Comparison of ENCODE assay signal across 9 cellular contexts in genomic region chr19:14115761-14116160, GRCh38. TPM values are rescaled to one million over a fixed set of nuclear protein-coding genes. Genes with fewer than 3 reads are reported as not detected.
DNase-seq lines count a peak whose midpoint lies in the region; ATAC-seq, FAIRE-seq and TF ChIP-seq lines count a peak whose summit lies in the region.
"Had no signal": no experiment of that assay in that cellular context is flagged by ENCODE, and none has a peak within 500 bp of the region (broad histone marks: within the 10 kb centered on the region; RNA-seq: fewer than 3 reads in every experiment).

No MANE protein-coding gene starts in this region.

- peak overlapping the region; percentile 93 for H3K4me3 Mint-ChIP-seq in nephron progenitor cell

- H3K27me3 Mint-ChIP-seq in nephron progenitor cell (ENCODE audit: low read depth, poor library complexity), result peaks cover 2% of the 10 kb centered on the region

- H3K9me3 ChIP-seq in A549, result no peaks in the 10 kb centered on the region

- no peak for TF ChIP-seq POLR2A in A549 (IDR thresholded peaks at IDR 0.05; ENCODE audit: low read length)

- TF ChIP-seq CTCF in A549 (IDR thresholded peaks at IDR 0.05) (no peak), HFF-Myc (IDR thresholded peaks at IDR 0.05; ENCODE audit: low read depth, low read length, missing control alignments) (no peak), nephron progenitor cell (IDR thresholded peaks at IDR 0.05) (no peak)

- H3K4me2 ChIP-seq in A549, result peak overlapping the region; percentile 96; the same call in 1 of the 3 replicates

- POLR2A ChIA-PET in A549 (lab: Yijun Ruan, JAX), result no interaction called here

- peaks cover 70% of the 10 kb centered on the region for H3K4me1 Mint-ChIP-seq in nephron progenitor cell

- H3K4me3 ChIP-seq in A549 (no peak overlapping the region), HFF-Myc (replicated peaks; ENCODE audit: low read depth, low read length) (peak overlapping the region; percentile 62; the same call in 1 of the 2 replicates)

- H3K27ac Mint-ChIP-seq in nephron progenitor cell, result no peak overlapping the region

- no peak for TF ChIP-seq EP300 in A549 (IDR thresholded peaks at IDR 0.05)

- FAIRE-seq in A549 (lab: Jason Lieb, UNC), result no peak

- TF ChIP-seq RAD21 in A549 (conservative IDR thresholded peaks at IDR 0.05 in 1 of 2, IDR thresholded peaks at IDR 0.05 in 1 of 2), result no peak

- H3K36me3 Mint-ChIP-seq in nephron progenitor cell (ENCODE audit: low read depth), result no peaks in the 10 kb centered on the region

- H3K27ac ChIP-seq in A549 (no peak overlapping the region), cingulate gyrus (ENCODE audit: low read depth, low read length) (peak overlapping the region; percentile 29)

- CTCF ChIA-PET in A549 (lab: Yijun Ruan, JAX), result interaction anchor here (0.7 to 4.2 kb wide), 7 partner anchors 14 to 243 kb away, joined by 3 to 25 read pairs (median 4); partner anchors contain the start of gene ASF1B

- H3K4me1 ChIP-seq in A549, result peaks cover 31% of the 10 kb centered on the region

- 85% methylated on average over 4 of the region's 5 CpGs for WGBS in A549 (ENCODE audit: missing lambda C conversion rate)

- ATAC-seq in A549 (no peak), HG03039 (IDR thresholded peaks at IDR 0.05; ENCODE audit: unreplicated experiment) (no peak), GM18498 (IDR thresholded peaks at IDR 0.05; ENCODE audit: unreplicated experiment) (no peak), GM19324 (IDR thresholded peaks at IDR 0.05; ENCODE audit: low FRiP score, unreplicated experiment) (no peak)

- DNase-seq in A549 (ENCODE audit: low read depth in 1 of 2, low spot score in 1 of 2) (no peak), HFF-Myc (ENCODE audit: extremely low read depth, low read depth) (no peak), nephron progenitor cell (no peak), inferior parietal cortex (ENCODE audit: extremely low spot score) (no peak)
- DNase-seq: OCI-M1 had no signal

- no peaks in the 10 kb centered on the region for H3K9me3 Mint-ChIP-seq in nephron progenitor cell

TF ChIP-seq in A549, 52 proteins besides CTCF, POLR2A, EP300 and RAD21:
- TF ChIP-seq FOSL2 (IDR thresholded peaks at IDR 0.05), result no peak
- TF ChIP-seq FOSL2 (CRISPR knock-in tag; IDR thresholded peaks at IDR 0.05), result no peak
- TF ChIP-seq HOXB13 (CRISPR knock-in tag; IDR thresholded peaks at IDR 0.05; ENCODE audit: low read depth), result no peak
- TF ChIP-seq JUNB (IDR thresholded peaks at IDR 0.05), result no peak
- no peak for TF ChIP-seq ZNF302 (CRISPR knock-in tag; IDR thresholded peaks at IDR 0.05)
- no peak for TF ChIP-seq KDM1A (IDR thresholded peaks at IDR 0.05; ENCODE audit: low read depth)
- no peak for TF ChIP-seq BHLHE40 (IDR thresholded peaks at IDR 0.05; ENCODE audit: low read depth, low read length)
- TF ChIP-seq ESRRA (IDR thresholded peaks at IDR 0.05; ENCODE audit: borderline replicate concordance, low read length), result no peak
- no peak for TF ChIP-seq NFE2L2 (conservative IDR thresholded peaks at IDR 0.05; ENCODE audit: low read length)
- TF ChIP-seq RNF2 (IDR thresholded peaks at IDR 0.05; ENCODE audit: borderline replicate concordance, low read depth), result no peak
- TF ChIP-seq ELK1 (IDR thresholded peaks at IDR 0.05; ENCODE audit: low read depth, low read length), result no peak
- TF ChIP-seq CBX8 (IDR thresholded peaks at IDR 0.05), result no peak
- no peak for TF ChIP-seq HMGXB4 (CRISPR knock-in tag; IDR thresholded peaks at IDR 0.05; ENCODE audit: borderline replicate concordance)
- no peak for TF ChIP-seq CBX2 (IDR thresholded peaks at IDR 0.05; ENCODE audit: borderline replicate concordance, low read depth)
- no peak for TF ChIP-seq JUN (IDR thresholded peaks at IDR 0.05)
- TF ChIP-seq GATA3 (IDR thresholded peaks at IDR 0.05; ENCODE audit: borderline replicate concordance), result no peak
- no peak for TF ChIP-seq NR3C1 (IDR thresholded peaks at IDR 0.05)
- no peak for TF ChIP-seq PBX3 (IDR thresholded peaks at IDR 0.05)
- TF ChIP-seq SREBF2 (IDR thresholded peaks at IDR 0.05), result no peak

RNA-seq across cellular contexts. Expression of gene PRKACA, which starts 1.8 kb away (rescaled TPM):
- polyA plus RNA-seq in A549 (2011; rRNA removed) (10.0 and 12.0 TPM in 2 replicates), A549 (2017; fragmentation: RNase III; extraction: RNeasy Plus Mini Kit Qiagen cat#74134 plus additional on column Dnase treatment) (40.9 to 46.2 TPM (median 41.1 TPM) in 3 replicates)
- 38.9 and 48.9 TPM in 2 replicates for polyA plus RNA-seq in A549 (2012; cell fraction: cytosol; rRNA removed)
- 28.2 and 29.9 TPM in 2 replicates for polyA plus RNA-seq in A549 (2012; cell fraction: nucleus; rRNA removed)
- 13.2 and 16.0 TPM in 2 replicates for polyA minus RNA-seq in A549 (2011; rRNA and poly(A)+ RNA removed)

RNA-seq across cellular contexts. Expression of gene ASF1B, which starts 20.6 kb away (rescaled TPM):
- polyA plus RNA-seq in A549 (2011; rRNA removed), result 12.1 and 17.1 TPM in 2 replicates
- polyA plus RNA-seq in A549 (2012; cell fraction: cytosol; rRNA removed), result 39.6 and 47.6 TPM in 2 replicates
- polyA plus RNA-seq in A549 (2012; cell fraction: nucleus; rRNA removed), result 40.9 and 42.2 TPM in 2 replicates
- polyA plus RNA-seq in A549 (2017; fragmentation: RNase III; extraction: RNeasy Plus Mini Kit Qiagen cat#74134 plus additional on column Dnase treatment), result 37.8 to 46.2 TPM (median 42.1 TPM) in 3 replicates
- polyA minus RNA-seq in A549 (2011; rRNA and poly(A)+ RNA removed), result 15.5 and 16.2 TPM in 2 replicates

RNA-seq across cellular contexts. Expression of gene SAMD1, which starts 25.2 kb away (rescaled TPM):
- polyA plus RNA-seq in A549 (2011; rRNA removed) (7.7 and 8.4 TPM in 2 replicates), A549 (2017; fragmentation: RNase III; extraction: RNeasy Plus Mini Kit Qiagen cat#74134 plus additional on column Dnase treatment) (26.9 to 30.8 TPM (median 28.9 TPM) in 3 replicates)
- polyA plus RNA-seq in A549 (2012; cell fraction: cytosol; rRNA removed), result 24.3 and 27.6 TPM in 2 replicates
- 30.5 and 32.3 TPM in 2 replicates for polyA plus RNA-seq in A549 (2012; cell fraction: nucleus; rRNA removed)
- polyA minus RNA-seq in A549 (2011; rRNA and poly(A)+ RNA removed), result 6.9 and 9.4 TPM in 2 replicates

RNA-seq across cellular contexts. Expression of gene C19orf67, which starts 30.2 kb away (rescaled TPM):
- polyA plus RNA-seq in A549 (2011; rRNA removed) (not detected in 2 replicates), A549 (2017; fragmentation: RNase III; extraction: RNeasy Plus Mini Kit Qiagen cat#74134 plus additional on column Dnase treatment) (not detected in 3 replicates)
- not detected in 2 replicates for polyA plus RNA-seq in A549 (2012; cell fraction: cytosol; rRNA removed)
- not detected in 2 replicates for polyA plus RNA-seq in A549 (2012; cell fraction: nucleus; rRNA removed)
- polyA minus RNA-seq in A549 (2011; rRNA and poly(A)+ RNA removed), result not detected in 2 replicates

RNA-seq across cellular contexts. Expression of gene MISP3, which starts 43.2 kb away (rescaled TPM):
- polyA plus RNA-seq in A549 (2011; rRNA removed) (1.3 and 1.9 TPM in 2 replicates), A549 (2017; fragmentation: RNase III; extraction: RNeasy Plus Mini Kit Qiagen cat#74134 plus additional on column Dnase treatment) (2.1 to 2.8 TPM (median 2.3 TPM) in 3 replicates)
- polyA plus RNA-seq in A549 (2012; cell fraction: cytosol; rRNA removed), result 3.9 and 4.1 TPM in 2 replicates
- 2.6 and 3.8 TPM in 2 replicates for polyA plus RNA-seq in A549 (2012; cell fraction: nucleus; rRNA removed)
- polyA minus RNA-seq in A549 (2011; rRNA and poly(A)+ RNA removed), result 0.12 and 0.29 TPM in 2 replicates
